2 cellular contexts compared by ENCODE assay signal in the genomic region with DNA sequence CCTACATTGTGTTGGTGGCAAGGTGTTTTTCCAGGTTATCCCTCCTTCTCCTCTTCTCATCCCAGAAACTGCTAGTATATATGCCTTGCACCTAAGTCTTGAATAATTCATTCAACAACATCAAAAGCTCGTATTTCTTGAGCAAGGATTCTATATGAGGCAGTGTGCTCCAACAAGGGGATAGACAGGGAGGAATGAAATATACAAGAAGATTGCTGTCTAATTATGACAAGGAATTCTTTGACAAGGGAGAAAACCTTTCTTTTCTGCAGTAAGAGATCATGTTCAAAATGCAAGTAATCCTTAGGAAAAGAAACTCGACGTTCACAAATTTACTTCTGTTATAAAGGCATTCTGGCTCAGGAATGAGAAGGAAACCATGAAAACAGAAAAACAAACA.
TF ChIP-seq lines count a peak whose summit lies in the region.

No MANE protein-coding gene starts in this region.

TF ChIP-seq in H1, 55 proteins besides CTCF, POLR2A, EP300 and RAD21 (continued from another document):
- TF ChIP-seq TAF1 (IDR thresholded peaks at IDR 0.05; ENCODE audit: low read depth, low read length) = no peak
- TF ChIP-seq RBBP5 (IDR thresholded peaks at IDR 0.05; ENCODE audit: borderline replicate concordance, low read depth, low read length) = no peak
- TF ChIP-seq MAFK (IDR thresholded peaks at IDR 0.05; ENCODE audit: low read depth, low read length) = no peak
- no peak for TF ChIP-seq ASH2L (IDR thresholded peaks at IDR 0.05; ENCODE audit: low read length)
- no peak for TF ChIP-seq NRF1 (IDR thresholded peaks at IDR 0.05; ENCODE audit: low read depth, low read length)
- no peak for TF ChIP-seq TAF7 (optimal IDR thresholded peaks at IDR 0.05; ENCODE audit: borderline replicate concordance, low read depth, low read length)
- TF ChIP-seq YY1 (IDR thresholded peaks at IDR 0.05; ENCODE audit: low read depth, low read length) = no peak
- no peak for TF ChIP-seq ATF2 (IDR thresholded peaks at IDR 0.05; ENCODE audit: low read length)
- no peak for TF ChIP-seq PHF8 (conservative IDR thresholded peaks at IDR 0.05; ENCODE audit: low read depth, low read length)
- TF ChIP-seq JUND (IDR thresholded peaks at IDR 0.05; ENCODE audit: low read length) = no peak
- TF ChIP-seq CREB1 (IDR thresholded peaks at IDR 0.05) = no peak
- TF ChIP-seq SP1 (IDR thresholded peaks at IDR 0.05; ENCODE audit: low read depth, low read length) = no peak
- no peak for TF ChIP-seq KDM4A (IDR thresholded peaks at IDR 0.05; ENCODE audit: low read depth, low read length, severe bottlenecking)
- TF ChIP-seq SIRT6 (IDR thresholded peaks at IDR 0.05; ENCODE audit: low read length) = no peak
- TF ChIP-seq POLR2AphosphoS5 (IDR thresholded peaks at IDR 0.05; ENCODE audit: low read depth, low read length) = no peak

TF ChIP-seq in neural cell, 6 proteins besides CTCF, POLR2A, EP300 and RAD21 (continued from another document):
- TF ChIP-seq SMC3 (conservative IDR thresholded peaks at IDR 0.05; ENCODE audit: poor library complexity) = peak; percentile 40
- peak; percentile 68 for TF ChIP-seq POLR2AphosphoS5 (IDR thresholded peaks at IDR 0.05)
- TF ChIP-seq, protein P1, sequence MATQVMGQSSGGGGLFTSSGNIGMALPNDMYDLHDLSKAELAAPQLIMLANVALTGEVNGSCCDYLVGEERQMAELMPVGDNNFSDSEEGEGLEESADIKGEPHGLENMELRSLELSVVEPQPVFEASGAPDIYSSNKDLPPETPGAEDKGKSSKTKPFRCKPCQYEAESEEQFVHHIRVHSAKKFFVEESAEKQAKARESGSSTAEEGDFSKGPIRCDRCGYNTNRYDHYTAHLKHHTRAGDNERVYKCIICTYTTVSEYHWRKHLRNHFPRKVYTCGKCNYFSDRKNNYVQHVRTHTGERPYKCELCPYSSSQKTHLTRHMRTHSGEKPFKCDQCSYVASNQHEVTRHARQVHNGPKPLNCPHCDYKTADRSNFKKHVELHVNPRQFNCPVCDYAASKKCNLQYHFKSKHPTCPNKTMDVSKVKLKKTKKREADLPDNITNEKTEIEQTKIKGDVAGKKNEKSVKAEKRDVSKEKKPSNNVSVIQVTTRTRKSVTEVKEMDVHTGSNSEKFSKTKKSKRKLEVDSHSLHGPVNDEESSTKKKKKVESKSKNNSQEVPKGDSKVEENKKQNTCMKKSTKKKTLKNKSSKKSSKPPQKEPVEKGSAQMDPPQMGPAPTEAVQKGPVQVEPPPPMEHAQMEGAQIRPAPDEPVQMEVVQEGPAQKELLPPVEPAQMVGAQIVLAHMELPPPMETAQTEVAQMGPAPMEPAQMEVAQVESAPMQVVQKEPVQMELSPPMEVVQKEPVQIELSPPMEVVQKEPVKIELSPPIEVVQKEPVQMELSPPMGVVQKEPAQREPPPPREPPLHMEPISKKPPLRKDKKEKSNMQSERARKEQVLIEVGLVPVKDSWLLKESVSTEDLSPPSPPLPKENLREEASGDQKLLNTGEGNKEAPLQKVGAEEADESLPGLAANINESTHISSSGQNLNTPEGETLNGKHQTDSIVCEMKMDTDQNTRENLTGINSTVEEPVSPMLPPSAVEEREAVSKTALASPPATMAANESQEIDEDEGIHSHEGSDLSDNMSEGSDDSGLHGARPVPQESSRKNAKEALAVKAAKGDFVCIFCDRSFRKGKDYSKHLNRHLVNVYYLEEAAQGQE (IDR thresholded peaks at IDR 0.05; ENCODE audit: borderline replicate concordance) = peak; percentile 99
TF ChIP-seq in neural cell: peak in this region for 3.
